8 cellular contexts compared by ENCODE assay signal in the genomic region with DNA sequence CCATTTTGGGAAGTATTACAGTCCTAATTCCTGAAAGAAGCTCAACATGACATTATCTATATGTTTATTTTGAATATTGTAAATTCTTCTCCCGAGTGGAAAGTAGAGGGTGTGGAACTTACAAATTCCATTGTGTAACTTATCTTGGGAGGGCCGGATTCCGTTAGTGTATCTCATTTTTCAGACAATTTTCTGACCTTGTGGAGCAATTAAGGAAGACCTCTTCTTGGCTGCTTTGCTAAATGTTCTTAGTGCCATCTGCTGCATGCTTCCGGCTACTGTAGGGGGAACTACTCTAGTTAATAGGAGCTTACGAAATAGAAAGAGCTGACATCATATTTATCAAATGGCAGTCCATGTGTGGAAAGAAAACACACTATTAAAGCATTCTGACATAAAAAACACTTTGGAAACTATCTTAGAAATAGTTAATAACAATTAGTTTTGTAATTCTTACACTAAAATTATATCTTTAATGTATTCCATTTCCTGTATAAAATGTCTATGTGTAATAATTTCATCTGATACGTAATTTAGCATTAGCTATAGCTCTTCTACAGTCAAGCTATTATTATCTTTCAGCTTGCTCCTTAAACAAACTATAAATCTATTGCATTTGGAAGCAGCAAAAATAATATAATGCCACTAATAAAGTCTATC. TPM values are rescaled to one million over a fixed set of nuclear protein-coding genes. Genes with fewer than 3 reads are reported as not detected.
DNase-seq lines count a peak whose midpoint lies in the region; ATAC-seq and TF ChIP-seq lines count a peak whose summit lies in the region.

No MANE protein-coding gene starts in this region.

- H3K4me1 ChIP-seq in upper lobe of right lung: no peaks in the 10 kb centered on the region

- H3K4me3 ChIP-seq in LNCaP clone FGC (ENCODE audit: low read depth, low read length): no peak overlapping the region
- no peak overlapping the region for H3K4me3 ChIP-seq in fibroblast of the aortic adventitia (ENCODE audit: low read depth, low read length)
- no peak overlapping the region for H3K4me3 ChIP-seq in upper lobe of right lung

- H3K27me3 ChIP-seq in upper lobe of right lung: no peaks in the 10 kb centered on the region

- no peak overlapping the region for H3K27ac ChIP-seq in upper lobe of right lung

- no peaks in the 10 kb centered on the region for H3K9me3 ChIP-seq in upper lobe of right lung

- DNase-seq in G401 (ENCODE audit: low spot score): peak; percentile 25
- peak; percentile 34 for DNase-seq in LNCaP clone FGC (ENCODE audit: low read depth)
- peak; percentile 88 for DNase-seq in SIG-M5 treated with dmso at 0.1 percent for 504 hours (lab: John Stamatoyannopoulos, UW; ENCODE audit: unreplicated experiment)
- peak; percentile 89 for DNase-seq in fibroblast of the aortic adventitia (ENCODE audit: low read depth)
- no peak for DNase-seq in upper lobe of right lung
- DNase-seq in stimulated activated CD4-positive, alpha-beta T cell treated with anti-CD3 and anti-CD28 coated beads, Interleukin-4, amount 100 ng/mL, for 1 hour: no peak

- in situ Hi-C loops in G401 (cut with HindIII; ENCODE audit: low sequenced_read_pairs): no loop called here

- no peaks in the 10 kb centered on the region for H3K36me3 ChIP-seq in upper lobe of right lung

- intact Hi-C loops in upper lobe of right lung (cut with DNase I): no loop called here

- TF ChIP-seq CTCF in LNCaP clone FGC (IDR thresholded peaks at IDR 0.05; ENCODE audit: control insufficient read depth, extremely low read depth, insufficient read depth) (peak; percentile 48), fibroblast of the aortic adventitia (IDR thresholded peaks at IDR 0.05; ENCODE audit: insufficient read depth, low read length) (peak; percentile 69), upper lobe of right lung (IDR thresholded peaks at IDR 0.05) (peak; percentile 25)

- ATAC-seq in GM21723 (IDR thresholded peaks at IDR 0.05; ENCODE audit: unreplicated experiment) (peak; percentile 69), upper lobe of right lung (peak; percentile 61), GM21717 (IDR thresholded peaks at IDR 0.05; ENCODE audit: unreplicated experiment) (no peak)

RNA-seq across cellular contexts. Expression of a gene that starts 41.5 kb away (rescaled TPM):
- not detected in 2 replicates for total RNA-seq in G401 (2014; rRNA removed; shearing (Covaris generic))
- 2.6 and 9.4 TPM in 2 replicates for total RNA-seq in fibroblast of the aortic adventitia (ENCODE audit: low replicate concordance)
- total RNA-seq in upper lobe of right lung: 1.3 TPM

Comparison
In these comparisons a context has a peak if more than half of its experiments do, and no peak if none do; other contexts are left out.
1. DNase-seq: peak in G401 (single experiment), LNCaP clone FGC (single experiment), SIG-M5 treated with dmso at 0.1 percent for 504 hours (single experiment) and fibroblast of the aortic adventitia (single experiment); none in upper lobe of right lung (single experiment) and stimulated activated CD4-positive, alpha-beta T cell treated with anti-CD3 and anti-CD28 coated beads, Interleukin-4, amount 100 ng/mL, for 1 hour (single experiment).
2. Peak in every context shown above with its lines, with median percentiles within 50 percentile points of each other: CTCF ChIP-seq.